Comparison of ENCODE assay signal across 9 cellular contexts in genomic region chr17:2710075-2710803, GRCh38. TPM values are rescaled to one million over a fixed set of nuclear protein-coding genes. Genes with fewer than 3 reads are reported as not detected.
DNase-seq lines count a peak whose midpoint lies in the region; ATAC-seq, FAIRE-seq and TF ChIP-seq lines count a peak whose summit lies in the region.
"Had no signal": no experiment of that assay in that cellular context is flagged by ENCODE, and none has a peak within 500 bp of the region (broad histone marks: within the 10 kb centered on the region; RNA-seq: fewer than 3 reads in every experiment).

No MANE protein-coding gene starts in this region.

- intact Hi-C loops in esophagus squamous epithelium (cut with DNase I), result no loop called here
- intact Hi-C loops in psoas muscle (cut with DNase I), result loop anchor here in 1 of 2 donors (5.0 kb wide), 1 partner anchor 118 kb away; the partner anchor contains the start of gene PAFAH1B1

- H3K9me3 ChIP-seq in esophagus squamous epithelium (no peaks in the 10 kb centered on the region), psoas muscle (no peaks in the 10 kb centered on the region)

- peak overlapping the region; percentile 91 to 96 (median 92) for H3K27ac ChIP-seq in esophagus squamous epithelium
- H3K27ac ChIP-seq in psoas muscle, result peak overlapping the region; percentile 91

- WGBS in esophagus squamous epithelium, 2 donors, result 10 to 14% methylated on average over 6 to 13 of the region's 16 CpGs
- 17 to 19% (median 17%) methylated on average over 16 of the region's 16 CpGs for WGBS in psoas muscle, 3 donors

- H3K36me3 ChIP-seq in esophagus squamous epithelium (peaks cover 0 to 11% (median 0%) of the 10 kb centered on the region in 3 donors), psoas muscle (ENCODE audit: insufficient read depth in 1 of 2, low read depth in 1 of 2) (no peaks in the 10 kb centered on the region)

- peak; percentile 54 for FAIRE-seq in GM12891 (lab: Jason Lieb, UNC)

- DNase-seq in GM12891 (ENCODE audit: insufficient read length, low spot score) (no peak), RKO (ENCODE audit: low spot score) (peak; percentile 60), esophagus squamous epithelium (lab: John Stamatoyannopoulos, UW) (no peak), psoas muscle (no peak), GM13976 (ENCODE audit: low spot score) (no peak), inferior parietal cortex (ENCODE audit: extremely low spot score) (no peak)
- no peak for DNase-seq in activated CD4-positive, alpha-beta T cell treated with anti-CD3 and anti-CD28 coated beads, Interleukin-2, amount 50 U/mL, for 4 hours
- DNase-seq: NCI-H446 had no signal

- no peak for TF ChIP-seq POLR2A in GM12891 (IDR thresholded peaks at IDR 0.05; ENCODE audit: low read depth, low read length)
- no peak for TF ChIP-seq POLR2A in esophagus squamous epithelium (IDR thresholded peaks at IDR 0.05)

- in situ Hi-C loops in GM13976 (cut with MboI; ENCODE audit: low sequenced_read_pairs, unreplicated experiment), result no loop called here

- H3K4me3 ChIP-seq in esophagus squamous epithelium, result peak overlapping the region; percentile 84 to 99 (median 94)
- peak overlapping the region; percentile 82 for H3K4me3 ChIP-seq in psoas muscle

- H3K4me1 ChIP-seq in esophagus squamous epithelium (peaks cover 48 to 81% (median 57%) of the 10 kb centered on the region in 3 donors), psoas muscle (peaks cover 58% of the 10 kb centered on the region)

- no peak for TF ChIP-seq CTCF in esophagus squamous epithelium (IDR thresholded peaks at IDR 0.05)
- TF ChIP-seq CTCF in psoas muscle (IDR thresholded peaks at IDR 0.05), result no peak
- no peak for TF ChIP-seq CTCF in GM13976 (IDR thresholded peaks at IDR 0.05; ENCODE audit: borderline replicate concordance, control extremely low read depth, extremely low read depth, insufficient read depth, missing control alignments)

- H3K27me3 ChIP-seq in esophagus squamous epithelium (no peaks in the 10 kb centered on the region), psoas muscle (ENCODE audit: insufficient read depth in 3 of 3, low read length in 2 of 3) (no peaks in the 10 kb centered on the region)

- ATAC-seq in psoas muscle, result no peak
- ATAC-seq in HG02798 (IDR thresholded peaks at IDR 0.05; ENCODE audit: poor library complexity, unreplicated experiment), result no peak

TF ChIP-seq in GM12891, 5 proteins besides CTCF, POLR2A, EP300 and RAD21:
- TF ChIP-seq PAX5 (IDR thresholded peaks at IDR 0.05; ENCODE audit: insufficient read depth, low read length, severe bottlenecking), result no peak
- no peak for TF ChIP-seq POLR2AphosphoS5 (IDR thresholded peaks at IDR 0.05; ENCODE audit: low read depth, low read length)
- no peak for TF ChIP-seq POU2F2 (IDR thresholded peaks at IDR 0.05; ENCODE audit: low read depth, low read length)
- no peak for TF ChIP-seq SPI1 (IDR thresholded peaks at IDR 0.05; ENCODE audit: low read depth, low read length)

RNA-seq across cellular contexts. Expression of gene CLUH, which starts 1.3 kb away (rescaled TPM):
- polyA plus RNA-seq in GM12891 (2012; ENCODE audit: low read depth, missing spikeins), result 36.3 TPM
- total RNA-seq in esophagus squamous epithelium (100 to 1,000 TPM in 3 of 4 donors, 10 to 100 TPM in 1; 89.2 to 164 (median 136) TPM), psoas muscle (100 to 1,000 TPM; 105 to 218 (median 132) TPM)
- 100 to 1,000 TPM in 2 of 3 donors, 10 to 100 TPM in 1; 92.2 to 130 (median 117) TPM for polyA plus RNA-seq in psoas muscle

RNA-seq across cellular contexts. Expression of gene CCDC92B, which starts 39.2 kb away (rescaled TPM):
- not detected for polyA plus RNA-seq in GM12891 (2012; ENCODE audit: low read depth, missing spikeins)
- total RNA-seq in esophagus squamous epithelium, result under 1 TPM in 3 of 4 donors, not detected in 1; 0.15 to 0.57 (median 0.35) TPM
- under 1 TPM in 1 of 4 donors, not detected in 3; 0.23 TPM for total RNA-seq in psoas muscle
- polyA plus RNA-seq in psoas muscle, result under 1 TPM; 0.01 to 0.09 (median 0.04) TPM
